ENCODE assay signal across 8 cellular contexts in genomic region chr20:36744764-36745191, GRCh38. TPM values are rescaled to one million over a fixed set of nuclear protein-coding genes. Genes with fewer than 3 reads are reported as not detected.
DNase-seq lines count a peak whose midpoint lies in the region; ATAC-seq and TF ChIP-seq lines count a peak whose summit lies in the region.

No MANE protein-coding gene starts in this region.

- H3K27ac ChIP-seq in esophagus muscularis mucosa (replicated peaks in 1 of 4), result peak overlapping the region; percentile 11 to 83 (median 70)

- H3K27ac Mint-ChIP-seq in natural killer cell treated with Interleukin-12 subunit alpha and Interleukin-12 subunit beta and Interleukin-15 and Interleukin-18, amount 100 ng/mL, for 72 hours, result peak overlapping the region; percentile 73 to 81

- peaks cover 19 to 20% of the 10 kb centered on the region in 2 donors for H3K4me1 Mint-ChIP-seq in natural killer cell treated with Interleukin-12 subunit alpha and Interleukin-12 subunit beta and Interleukin-15 and Interleukin-18, amount 100 ng/mL, for 72 hours (ENCODE audit: low read depth in 2 of 2)

- no peak for TF ChIP-seq EP300 in esophagus muscularis mucosa (IDR thresholded peaks at IDR 0.05)

- peaks cover 13 to 24% (median 20%) of the 10 kb centered on the region in 4 donors for H3K4me1 ChIP-seq in esophagus muscularis mucosa

- H3K27me3 Mint-ChIP-seq in natural killer cell treated with Interleukin-12 subunit alpha and Interleukin-12 subunit beta and Interleukin-15 and Interleukin-18, amount 100 ng/mL, for 72 hours, result no peaks in the 10 kb centered on the region

- no peaks in the 10 kb centered on the region for H3K36me3 Mint-ChIP-seq in natural killer cell treated with Interleukin-12 subunit alpha and Interleukin-12 subunit beta and Interleukin-15 and Interleukin-18, amount 100 ng/mL, for 72 hours

- 10% methylated on average over 8 of the region's 8 CpGs for WGBS in esophagus muscularis mucosa

- H3K9me3 Mint-ChIP-seq in natural killer cell treated with Interleukin-12 subunit alpha and Interleukin-12 subunit beta and Interleukin-15 and Interleukin-18, amount 100 ng/mL, for 72 hours, result no peaks in the 10 kb centered on the region

- no peak for TF ChIP-seq POLR2A in esophagus muscularis mucosa (IDR thresholded peaks at IDR 0.05; ENCODE audit: low read depth)

- in situ Hi-C loops in SK-MEL-5 (cut with HindIII; ENCODE audit: low pct_unique_long_range_greater_than_20kb, low sequenced_read_pairs), result no loop called here

- DNase-seq in NCI-H526 (lab: John Stamatoyannopoulos, UW), result peak; percentile 23 to 59
- DNase-seq in NCI-H526 treated with DMSO at 0.1 percent for 48 hours (lab: John Stamatoyannopoulos, UW), result no peak
- DNase-seq in SK-MEL-5 (ENCODE audit: low read depth, low spot score), result peak; percentile 20
- DNase-seq in esophagus muscularis mucosa (ENCODE audit: extremely low spot score), result no peak
- no peak for DNase-seq in natural killer cell treated with Interleukin-12 subunit alpha and Interleukin-12 subunit beta and Interleukin-15 and Interleukin-18, amount 100 ng/mL, for 72 hours (ENCODE audit: low spot score)
- DNase-seq in MV-4-11 (lab: John Stamatoyannopoulos, UW), result no peak

- no peaks in the 10 kb centered on the region for H3K36me3 ChIP-seq in esophagus muscularis mucosa

- no peaks in the 10 kb centered on the region for H3K9me3 ChIP-seq in esophagus muscularis mucosa

- H3K27me3 ChIP-seq in esophagus muscularis mucosa, result peaks cover 0 to 3% (median 0%) of the 10 kb centered on the region in 4 donors

- no peak for TF ChIP-seq CTCF in esophagus muscularis mucosa (IDR thresholded peaks at IDR 0.05)

- peak overlapping the region; percentile 83 to 98 (median 97) for H3K4me3 ChIP-seq in esophagus muscularis mucosa

- H3K4me3 Mint-ChIP-seq in natural killer cell treated with Interleukin-12 subunit alpha and Interleukin-12 subunit beta and Interleukin-15 and Interleukin-18, amount 100 ng/mL, for 72 hours, result peak overlapping the region; percentile 88

- ATAC-seq in natural killer cell treated with Interleukin-12 subunit alpha and Interleukin-12 subunit beta and Interleukin-15 and Interleukin-18, amount 100 ng/mL, for 72 hours, result no peak
- no peak for ATAC-seq in HG03469 (IDR thresholded peaks at IDR 0.05; ENCODE audit: unreplicated experiment)
- ATAC-seq in HG02852 (IDR thresholded peaks at IDR 0.05; ENCODE audit: unreplicated experiment), result no peak

- intact Hi-C loops in esophagus muscularis mucosa (cut with DNase I), result loop anchor here (10.0 kb wide), 1 partner anchor 120 kb away; a partner anchor contains a TSS

RNA-seq across cellular contexts. Expression of gene NDRG3, which starts 1.1 kb away (rescaled TPM):
- total RNA-seq in SK-MEL-5 (2014; rRNA removed; shearing (Covaris generic)), result 18.3 and 19.7 TPM in 2 replicates
- polyA plus RNA-seq in SK-MEL-5 (2015; cell fraction: cytosol; rRNA removed), result 14.8 and 16.3 TPM in 2 replicates
- 9.3 and 14.0 TPM in 2 replicates for polyA plus RNA-seq in SK-MEL-5 (2015; cell fraction: nucleus; rRNA removed)
- total RNA-seq in esophagus muscularis mucosa, result 10 to 100 TPM; 17.1 to 22.8 (median 22.3) TPM
- 10 to 100 TPM; 19.0 to 20.6 TPM for total RNA-seq in natural killer cell treated with Interleukin-12 subunit alpha and Interleukin-12 subunit beta and Interleukin-15 and Interleukin-18, amount 100 ng/mL, for 72 hours

RNA-seq across cellular contexts. Expression of gene DSN1, which starts 28.8 kb away (rescaled TPM):
- total RNA-seq in SK-MEL-5 (2014; rRNA removed; shearing (Covaris generic)), result 27.4 and 28.4 TPM in 2 replicates
- polyA plus RNA-seq in SK-MEL-5 (2015; cell fraction: cytosol; rRNA removed), result 19.7 and 24.2 TPM in 2 replicates
- polyA plus RNA-seq in SK-MEL-5 (2015; cell fraction: nucleus; rRNA removed), result 32.4 and 41.6 TPM in 2 replicates
- 1 to 10 TPM; 5.1 to 7.5 (median 6.3) TPM for total RNA-seq in esophagus muscularis mucosa
- total RNA-seq in natural killer cell treated with Interleukin-12 subunit alpha and Interleukin-12 subunit beta and Interleukin-15 and Interleukin-18, amount 100 ng/mL, for 72 hours, result 10 to 100 TPM; 21.6 to 29.1 TPM

Comparison
In these comparisons a context has a peak if more than half of its experiments do, and no peak if none do; other contexts are left out.
1. DNase-seq: peak in NCI-H526 (2 of 2) and SK-MEL-5 (single experiment); none in NCI-H526 treated with DMSO at 0.1 percent for 48 hours (single experiment), esophagus muscularis mucosa (single experiment), natural killer cell treated with Interleukin-12 subunit alpha and Interleukin-12 subunit beta and Interleukin-15 and Interleukin-18, amount 100 ng/mL, for 72 hours (single experiment) and MV-4-11 (single experiment).